In the genomic region with DNA sequence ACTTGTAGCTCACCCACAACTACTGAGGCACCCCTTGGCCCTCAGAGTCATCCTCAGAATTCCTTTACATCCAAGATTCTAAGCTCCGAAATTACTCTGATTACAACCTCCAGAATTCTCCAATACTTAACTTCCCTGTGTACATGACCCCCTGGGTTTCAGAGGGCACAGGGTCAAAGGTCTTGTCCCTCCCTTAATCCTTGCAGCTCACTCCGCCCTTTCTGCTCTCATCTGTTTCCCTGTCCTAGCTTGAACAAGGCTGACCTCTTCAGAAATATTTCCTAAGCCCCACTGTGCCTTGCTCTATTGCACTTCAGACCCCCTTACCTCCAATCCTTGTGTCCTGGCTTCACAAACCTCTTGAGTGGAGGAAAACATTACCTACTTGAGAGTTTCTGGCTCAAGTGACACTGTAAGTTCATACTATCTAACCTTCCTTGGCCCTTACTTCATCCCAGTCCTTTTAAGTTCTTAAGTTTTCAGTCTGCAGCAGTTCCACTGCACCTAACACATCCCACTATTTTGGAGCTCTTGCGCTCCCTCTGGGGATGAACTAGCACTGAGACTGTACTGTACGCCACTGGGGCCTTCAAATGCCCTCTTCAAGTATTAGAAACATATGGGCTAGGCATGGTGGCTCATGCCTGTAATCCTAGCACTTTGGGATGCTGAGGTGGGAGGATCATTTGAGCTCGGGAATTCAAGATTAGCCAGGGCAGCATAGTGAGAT, we compare ENCODE assay signal across 18 cellular contexts. TPM values are rescaled to one million over a fixed set of nuclear protein-coding genes. Genes with fewer than 3 reads are reported as not detected.
DNase-seq lines count a peak whose midpoint lies in the region; ATAC-seq, FAIRE-seq and TF ChIP-seq lines count a peak whose summit lies in the region.
"Had no signal": no experiment of that assay in that cellular context is flagged by ENCODE, and none has a peak within 500 bp of the region (broad histone marks: within the 10 kb centered on the region; RNA-seq: fewer than 3 reads in every experiment).

No MANE protein-coding gene starts in this region.

- H3K27me3 ChIP-seq in colonic mucosa (no peaks in the 10 kb centered on the region), suprapubic skin (no peaks in the 10 kb centered on the region), aorta (ENCODE audit: control insufficient read depth in 1 of 2, insufficient read depth in 2 of 2, low read length in 1 of 2) (no peaks in the 10 kb centered on the region)

- FAIRE-seq in GM12892 (lab: Jason Lieb, UNC), result no peak
- FAIRE-seq: endothelial cell of umbilical vein, keratinocyte had no signal

- H3K4me3 ChIP-seq in AG10803 (ENCODE audit: low read length), result no peak overlapping the region
- no peak overlapping the region for H3K4me3 ChIP-seq in HEK293 (ENCODE audit: low read depth, low read length)
- no peak overlapping the region for H3K4me3 ChIP-seq in colonic mucosa
- H3K4me3 ChIP-seq in suprapubic skin, result no peak overlapping the region
- no peak overlapping the region for H3K4me3 ChIP-seq in aorta (ENCODE audit: low read length in 2 of 2)
- H3K4me3 ChIP-seq: HAP-1 had no signal

- peak overlapping the region in 9 of 10 donors; percentile 0 to 75 (median 45) for H3K27ac Mint-ChIP-seq in naive thymus-derived CD8-positive, alpha-beta T cell

- POLR2A ChIA-PET in HEK293 (lab: Yijun Ruan, JAX), result no interaction called here
- POLR2A ChIA-PET in naive thymus-derived CD8-positive, alpha-beta T cell (lab: Charles Lee), result interaction anchor here (1.6 kb wide), 1 partner anchor 20 kb away, joined by 4 read pairs; no protein-coding TSS in a partner anchor

- no peaks in the 10 kb centered on the region; the same call in 1 of the 2 replicates for H3K4me1 ChIP-seq in HEK293 (ENCODE audit: control insufficient read depth, insufficient read depth, low read length)
- peaks cover 18% of the 10 kb centered on the region for H3K4me1 ChIP-seq in colonic mucosa
- H3K4me1 ChIP-seq in suprapubic skin, result peaks cover 70% of the 10 kb centered on the region
- peaks cover 3 to 7% of the 10 kb centered on the region in 2 donors for H3K4me1 ChIP-seq in aorta (ENCODE audit: control insufficient read depth in 1 of 2, insufficient read depth in 2 of 2, low read length in 2 of 2)

- peak overlapping the region; percentile 3 to 71 (median 36) for H3K4me3 Mint-ChIP-seq in naive thymus-derived CD8-positive, alpha-beta T cell

- peaks cover 0 to 20% of the 10 kb centered on the region in 2 experiments; a peak in 1 of 3 replicates for H3K36me3 ChIP-seq in HEK293 (ENCODE audit: control insufficient read depth in 2 of 2, insufficient read depth in 1 of 2, low read length in 2 of 2)
- H3K36me3 ChIP-seq in colonic mucosa, result no peaks in the 10 kb centered on the region
- no peaks in the 10 kb centered on the region for H3K36me3 ChIP-seq in suprapubic skin
- H3K36me3 ChIP-seq in aorta (ENCODE audit: control insufficient read depth in 1 of 2, insufficient read depth in 2 of 2, low read length in 1 of 2), result no peaks in the 10 kb centered on the region

- CTCF ChIA-PET in HEK293 (lab: Yijun Ruan, JAX), result interaction anchor here (0.5 to 4.3 kb wide), 3 partner anchors 19 to 299 kb away, joined by 3 to 22 read pairs (median 6); no protein-coding TSS in a partner anchor

- intact Hi-C loops in colonic mucosa (cut with DNase I) (loop anchor here (5.0 kb wide), 1 partner anchor 52 kb away; no protein-coding TSS in a partner anchor), aorta (cut with DNase I) (no loop called here)

- no peak for DNase-seq in AG10803 (ENCODE audit: low read depth)
- peak; percentile 51 for DNase-seq in colonic mucosa
- peak in 1 of 10 donors; percentile 6 for DNase-seq in naive thymus-derived CD8-positive, alpha-beta T cell
- no peak for DNase-seq in DMS53 treated with DMSO at 0.1 percent for 48 hours (lab: John Stamatoyannopoulos, UW; ENCODE audit: unreplicated experiment)
- no peak for DNase-seq in suprapubic skin (ENCODE audit: low spot score in 2 of 2)
- DNase-seq in GM12892 (ENCODE audit: insufficient read length), result no peak
- no peak for DNase-seq in aorta
- DNase-seq: activated naive CD4-positive, alpha-beta T cell treated with Interleukin-2 at 50 U/mL for 16 hours; DMS79 treated with DMSO at 0.1 percent for 48 hours; NCI-H1105; NCI-H2171 treated with DMSO at 0.1 percent for 48 hours; SHP77; stimulated activated CD4-positive, alpha-beta T cell treated with anti-CD3 and anti-CD28 coated beads, Interleukin-2, amount 100 ng/mL, for 24 hours; T1000 had no signal

- H3K27ac ChIP-seq in HEK293 (ENCODE audit: extremely low read depth, low read depth, low read length) (no peak overlapping the region), colonic mucosa (no peak overlapping the region), suprapubic skin (no peak overlapping the region), aorta (ENCODE audit: low read depth in 1 of 2, low read length in 2 of 2) (no peak overlapping the region)

- no peaks in the 10 kb centered on the region for H3K9me3 Mint-ChIP-seq in naive thymus-derived CD8-positive, alpha-beta T cell

- no peak for TF ChIP-seq EP300 in suprapubic skin (IDR thresholded peaks at IDR 0.05)

- ATAC-seq in naive thymus-derived CD8-positive, alpha-beta T cell, result no peak
- no peak for ATAC-seq in aorta (ENCODE audit: low FRiP score)

- WGBS in suprapubic skin, result 79% methylated on average over 5 of the region's 5 CpGs
- WGBS in aorta, 2 donors, result 85% methylated on average over 5 of the region's 5 CpGs

- H3K27me3 Mint-ChIP-seq in naive thymus-derived CD8-positive, alpha-beta T cell, result no peaks in the 10 kb centered on the region

- TF ChIP-seq POLR2A in suprapubic skin (IDR thresholded peaks at IDR 0.05), result no peak
- no peak for TF ChIP-seq POLR2A in GM12892 (IDR thresholded peaks at IDR 0.05; ENCODE audit: low read depth, low read length)

- H3K9ac ChIP-seq in colonic mucosa (ENCODE audit: low read depth in 2 of 2, low read length in 2 of 2), result no peak overlapping the region

- H3K36me3 Mint-ChIP-seq in naive thymus-derived CD8-positive, alpha-beta T cell, result peaks cover 0 to 3% (median 2%) of the 10 kb centered on the region in 3 donors

- TF ChIP-seq CTCF in AG10803 (conservative IDR thresholded peaks at IDR 0.05; ENCODE audit: low read length), result 0 out of 2 replicates have a peak, but pooled peaks have one; percentile 11
- TF ChIP-seq CTCF in HEK293 (tag by site-specific recombination; IDR thresholded peaks at IDR 0.05), result 0 out of 2 replicates have a peak, but pooled peaks have one; percentile 8
- TF ChIP-seq CTCF in colonic mucosa (IDR thresholded peaks at IDR 0.05), result no peak
- no peak for TF ChIP-seq CTCF in suprapubic skin (IDR thresholded peaks at IDR 0.05)

- H3K4me1 Mint-ChIP-seq in naive thymus-derived CD8-positive, alpha-beta T cell, result peaks cover 23 to 53% (median 44%) of the 10 kb centered on the region in 4 donors

- H3K9me3 ChIP-seq in HEK293 (ENCODE audit: control insufficient read depth, insufficient read depth, low read depth, low read length) (no peaks in the 10 kb centered on the region), colonic mucosa (no peaks in the 10 kb centered on the region), suprapubic skin (no peaks in the 10 kb centered on the region), aorta (ENCODE audit: control insufficient read depth, low read length) (no peaks in the 10 kb centered on the region)
- H3K9me3 ChIP-seq: HAP-1 had no signal

TF ChIP-seq in HEK293, 187 proteins besides CTCF, POLR2A, EP300 and RAD21 (continues in another document):
- no peak for TF ChIP-seq ZNF530 (tag by site-specific recombination; IDR thresholded peaks at IDR 0.05; ENCODE audit: low read depth)
- no peak for TF ChIP-seq ZNF785 (tag by site-specific recombination; IDR thresholded peaks at IDR 0.05)
- TF ChIP-seq ZSCAN5A (tag by site-specific recombination; IDR thresholded peaks at IDR 0.05), result no peak
- TF ChIP-seq ZNF521 (tag by site-specific recombination; IDR thresholded peaks at IDR 0.05), result no peak
- TF ChIP-seq KLF9 (tag by site-specific recombination; IDR thresholded peaks at IDR 0.05; ENCODE audit: low read depth), result no peak
- TF ChIP-seq ZNF148 (tag by site-specific recombination; IDR thresholded peaks at IDR 0.05; ENCODE audit: borderline replicate concordance), result no peak
- no peak for TF ChIP-seq ZNF585B (tag by site-specific recombination; IDR thresholded peaks at IDR 0.05)
- TF ChIP-seq ZBTB17 (tag by site-specific recombination; IDR thresholded peaks at IDR 0.05), result no peak
- no peak for TF ChIP-seq ZNF324 (tag by site-specific recombination; IDR thresholded peaks at IDR 0.05)
- TF ChIP-seq ZNF792 (tag by site-specific recombination; IDR thresholded peaks at IDR 0.05), result no peak

RNA-seq across cellular contexts. Expression of gene N4BP1, which starts 6.2 kb away (rescaled TPM):
- 10 to 100 TPM; 27.1 to 40.7 TPM for total RNA-seq in colonic mucosa
- 10 to 100 TPM; 79.2 to 85.1 TPM for total RNA-seq in naive thymus-derived CD8-positive, alpha-beta T cell
- polyA plus RNA-seq in naive thymus-derived CD8-positive, alpha-beta T cell, result 10 to 100 TPM; 20.1 to 48.4 (median 31.9) TPM
- 10 to 100 TPM; 46.2 to 78.1 (median 66.5) TPM for total RNA-seq in suprapubic skin
- 19.8 TPM for polyA plus RNA-seq in GM12892 (2012; ENCODE audit: missing spikeins)
- 10 to 100 TPM; 29.9 to 34.6 TPM for total RNA-seq in aorta
- 10 to 100 TPM in 1 of 2 donors, 1 to 10 TPM in 1; 8.1 to 27.8 TPM for polyA plus RNA-seq in aorta

Comparison
In these comparisons a context has a peak if more than half of its experiments do, and no peak if none do; other contexts are left out.
1. CTCF ChIP-seq: peak in AG10803 (single experiment) and HEK293 (single experiment); none in colonic mucosa (single experiment) and suprapubic skin (0 of 2).